8 cellular contexts compared by ENCODE assay signal in genomic region chr2:64987001-64987962, GRCh38. TPM values are rescaled to one million over a fixed set of nuclear protein-coding genes. Genes with fewer than 3 reads are reported as not detected.
A peak's percentile ranks its signal among the peaks of the same experiment; 100 is the strongest.
DNase-seq lines count a peak whose midpoint lies in the region; ATAC-seq, FAIRE-seq and TF ChIP-seq lines count a peak whose summit lies in the region.

No MANE protein-coding gene starts in this region.

- H3K9me3 ChIP-seq in cardiac muscle cell (ENCODE audit: low read depth), result no peaks in the 10 kb centered on the region
- no peaks in the 10 kb centered on the region for H3K9me3 ChIP-seq in neural progenitor cell (ENCODE audit: low read depth)

- H3K4me1 ChIP-seq in cardiac muscle cell (ENCODE audit: low read depth) (peaks cover 4% of the 10 kb centered on the region), neural progenitor cell (peaks cover 15% of the 10 kb centered on the region)

- intact Hi-C loops in Right ventricle myocardium inferior (cut with DNase I), result loop anchor here (5.0 kb wide), 1 partner anchor 70 kb away; no protein-coding TSS in a partner anchor

- ATAC-seq in Right ventricle myocardium inferior (no peak), HG02885 (IDR thresholded peaks at IDR 0.05; ENCODE audit: poor library complexity, unreplicated experiment) (no peak)

- H3F3A ChIP-seq in neural progenitor cell (ENCODE audit: low read depth), result peaks cover 23% of the 10 kb centered on the region

- no peak for TF ChIP-seq CTCF in cardiac muscle cell (IDR thresholded peaks at IDR 0.05; ENCODE audit: low read depth, low read length)
- no peak for TF ChIP-seq CTCF in bronchial epithelial cell (IDR thresholded peaks at IDR 0.05; ENCODE audit: insufficient read depth, low read length, severe bottlenecking)
- no peak for TF ChIP-seq CTCF in neural progenitor cell (IDR thresholded peaks at IDR 0.05)

- peaks cover 21% of the 10 kb centered on the region for H3K27me3 Mint-ChIP-seq in neural progenitor cell (ENCODE audit: insufficient read depth, low read depth)

- DNase-seq in cardiac muscle cell (ENCODE audit: low read depth in 1 of 2, low spot score in 1 of 2), result peak in 1 of 2 donors; percentile 29
- no peak for DNase-seq in Right ventricle myocardium inferior (ENCODE audit: missing footprints)
- peak; percentile 25 for DNase-seq in MV-4-11 (lab: John Stamatoyannopoulos, UW)
- peak; percentile 72 for DNase-seq in bronchial epithelial cell (ENCODE audit: low read depth)
- no peak for DNase-seq in neural progenitor cell (ENCODE audit: low spot score)
- no peak for DNase-seq in NCI-H187 (lab: John Stamatoyannopoulos, UW)
- DNase-seq in NCI-H446 (lab: John Stamatoyannopoulos, UW), result no peak

- peak overlapping the region; percentile 88 for H3K4me3 Mint-ChIP-seq in neural progenitor cell

- peaks cover 4% of the 10 kb centered on the region for H3K36me3 Mint-ChIP-seq in neural progenitor cell

- H3K27ac Mint-ChIP-seq in neural progenitor cell, result peak overlapping the region; percentile 23

- peaks cover 40% of the 10 kb centered on the region for H3K27me3 ChIP-seq in cardiac muscle cell
- H3K27me3 ChIP-seq in bronchial epithelial cell (ENCODE audit: control insufficient read depth, insufficient read depth, low read length), result peaks cover 6% of the 10 kb centered on the region
- H3K27me3 ChIP-seq in neural progenitor cell, result peaks cover 58% of the 10 kb centered on the region

- H3K36me3 ChIP-seq in cardiac muscle cell (no peaks in the 10 kb centered on the region), bronchial epithelial cell (ENCODE audit: control insufficient read depth, insufficient read depth, low read length) (no peaks in the 10 kb centered on the region), neural progenitor cell (no peaks in the 10 kb centered on the region)

- H3K79me2 ChIP-seq in neural progenitor cell (ENCODE audit: low read depth), result no peaks in the 10 kb centered on the region

- no peak overlapping the region for H2AFZ ChIP-seq in neural progenitor cell (replicated peaks)

- H3K4me1 Mint-ChIP-seq in neural progenitor cell, result peaks cover 31% of the 10 kb centered on the region

- no peak overlapping the region for H3K9ac ChIP-seq in neural progenitor cell

- peaks cover 19% of the 10 kb centered on the region for H4K20me1 ChIP-seq in neural progenitor cell (ENCODE audit: low read depth)

- peak overlapping the region; percentile 82 for H3K4me3 ChIP-seq in cardiac muscle cell
- H3K4me3 ChIP-seq in bronchial epithelial cell (ENCODE audit: low read depth, low read length), result peak overlapping the region; percentile 74
- H3K4me3 ChIP-seq in neural progenitor cell, result peak overlapping the region; percentile 52

- no peaks in the 10 kb centered on the region for H3K9me3 Mint-ChIP-seq in neural progenitor cell

- peak overlapping the region; percentile 86 for H3K27ac ChIP-seq in cardiac muscle cell
- no peak overlapping the region for H3K27ac ChIP-seq in neural progenitor cell

- H3K4me2 ChIP-seq in neural progenitor cell, result peak overlapping the region; percentile 100

- FAIRE-seq in bronchial epithelial cell (lab: Jason Lieb, UNC), result no peak

RNA-seq across cellular contexts. Expression of gene SLC1A4, which starts 1.9 kb away (rescaled TPM):
- 31.7 and 46.8 TPM in 2 replicates for total RNA-seq in cardiac muscle cell
- 34.2 and 37.1 TPM in 2 replicates for polyA plus RNA-seq in cardiac muscle cell
- 6.5 TPM for total RNA-seq in Right ventricle myocardium inferior
- total RNA-seq in bronchial epithelial cell, result 22.1 and 26.3 TPM in 2 replicates
- total RNA-seq in neural progenitor cell (ENCODE audit: low replicate concordance), result 1.3 and 1.8 TPM in 2 replicates

Comparison
In these comparisons a context has a peak if more than half of its experiments do, and no peak if none do; other contexts are left out.
1. DNase-seq: peak in MV-4-11 (single experiment) and bronchial epithelial cell (single experiment); none in Right ventricle myocardium inferior (single experiment), neural progenitor cell (single experiment), NCI-H187 (0 of 2) and NCI-H446 (0 of 2).
2. Peak in every context shown above with its lines, with median percentiles within 50 percentile points of each other: H3K4me3 ChIP-seq.